ENCODE assay signal across 25 cellular contexts in genomic region chr1:163248064-163248463, GRCh38. TPM values are rescaled to one million over a fixed set of nuclear protein-coding genes. Genes with fewer than 3 reads are reported as not detected.
DNase-seq lines count a peak whose midpoint lies in the region; ATAC-seq and TF ChIP-seq lines count a peak whose summit lies in the region.
"Had no signal": no experiment of that assay in that cellular context is flagged by ENCODE, and none has a peak within 500 bp of the region (broad histone marks: within the 10 kb centered on the region; RNA-seq: fewer than 3 reads in every experiment).

No MANE protein-coding gene starts in this region.

- H2BK15ac ChIP-seq in mesendoderm (replicated peaks; ENCODE audit: low read depth), result no peak overlapping the region

- H4K8ac ChIP-seq in mesendoderm (ENCODE audit: low read depth, low read length), result no peak overlapping the region

- H3F3A ChIP-seq in SK-N-SH (replicated peaks; ENCODE audit: insufficient read depth), result no peaks in the 10 kb centered on the region

- no peak for ATAC-seq in thoracic aorta (ENCODE audit: insufficient number of reproducible peaks, low FRiP score, low read depth)
- ATAC-seq in HG02840 (IDR thresholded peaks at IDR 0.05; ENCODE audit: low FRiP score, unreplicated experiment), result no peak
- ATAC-seq in natural killer cell, result no peak
- ATAC-seq: HCT116 had no signal

- H3K27me3 ChIP-seq in SK-N-SH (ENCODE audit: insufficient read depth) (no peaks in the 10 kb centered on the region), mesendoderm (ENCODE audit: insufficient read depth, low read length, poor library complexity) (no peaks in the 10 kb centered on the region), thoracic aorta (replicated peaks; ENCODE audit: insufficient read depth) (no peaks in the 10 kb centered on the region)
- H3K27me3 ChIP-seq: SJSA1 had no signal

- no peak overlapping the region for H2BK120ac ChIP-seq in mesendoderm (ENCODE audit: low read depth, low read length)

- H3K27ac ChIP-seq in SK-N-SH (ENCODE audit: low read depth in 2 of 2, low read length in 1 of 2), result peak overlapping the region in 1 of 2 experiments; percentile 98; a peak in 2 of 4 replicates
- H3K27ac ChIP-seq in mesendoderm (ENCODE audit: low read depth, low read length), result no peak overlapping the region
- peak overlapping the region; percentile 90 to 95 for H3K27ac ChIP-seq in thoracic aorta
- H3K27ac ChIP-seq: PC-9, SJSA1 had no signal

- H3K4me3 ChIP-seq in SK-N-SH (ENCODE audit: low read depth in 2 of 2, low read length in 1 of 2) (no peak overlapping the region), mesendoderm (ENCODE audit: low read length) (no peak overlapping the region), thoracic aorta (no peak overlapping the region)
- H3K4me3 ChIP-seq: PC-9, SJSA1 had no signal

- no peaks in the 10 kb centered on the region for H3K79me1 ChIP-seq in mesendoderm (ENCODE audit: low read length)

- no peaks in the 10 kb centered on the region for H3K9me2 ChIP-seq in SK-N-SH

- no peaks in the 10 kb centered on the region for H3K79me2 ChIP-seq in SK-N-SH (ENCODE audit: insufficient read depth)
- no peaks in the 10 kb centered on the region for H3K79me2 ChIP-seq in mesendoderm (ENCODE audit: control insufficient read depth, insufficient read depth, low read length)

- H3K36me3 ChIP-seq in SK-N-SH (replicated peaks in 1 of 2; ENCODE audit: control insufficient read depth in 1 of 2, insufficient read depth in 2 of 2, low read length in 1 of 2), result no peaks in the 10 kb centered on the region
- no peaks in the 10 kb centered on the region for H3K36me3 ChIP-seq in mesendoderm (ENCODE audit: control insufficient read depth, insufficient read depth, low read length)
- no peaks in the 10 kb centered on the region for H3K36me3 ChIP-seq in thoracic aorta
- H3K36me3 ChIP-seq: SJSA1 had no signal

- H3K4me2 ChIP-seq in SK-N-SH (no peak overlapping the region), mesendoderm (ENCODE audit: low read length) (no peak overlapping the region)
- H3K4me2 ChIP-seq: PC-9 had no signal

- peak; percentile 99 for DNase-seq in NCI-H82 (lab: John Stamatoyannopoulos, UW)
- DNase-seq in SK-N-SH, result peak; percentile 81
- DNase-seq in mesendoderm, result peak; percentile 5
- no peak for DNase-seq in thoracic aorta (ENCODE audit: low spot score)
- DNase-seq in activated gamma-delta T cell treated with Interleukin-2 at 50 U/mL for 16 hours, result no peak
- DNase-seq in natural killer cell, result no peak
- DNase-seq: CD8-positive, alpha-beta memory T cell; DMS153; DND-41; NCI-H1092 treated with DMSO at 0.1 percent for 48 hours; NCI-H1436; NCI-H187; NCI-H2081 treated with DMSO at 0.1 percent for 48 hours; NCI-H524; NCI-H748 treated with DMSO at 0.1 percent for 48 hours; NK-92 treated with Interleukin-12 subunit alpha and Interleukin-12 subunit beta, amount 100 ng/mL, for 24 hours; PC-9; Right ventricle myocardium superior; RPMI8226 had no signal

- no peak overlapping the region for H2AK5ac ChIP-seq in mesendoderm (ENCODE audit: low read length)

- H3K9me3 ChIP-seq in SK-N-SH, result no peaks in the 10 kb centered on the region
- H3K9me3 ChIP-seq in thoracic aorta, result no peaks in the 10 kb centered on the region
- H3K9me3 ChIP-seq: SJSA1 had no signal

- no peaks in the 10 kb centered on the region for H3K27me3 Mint-ChIP-seq in natural killer cell (ENCODE audit: low read depth in 2 of 2)
- H3K27me3 Mint-ChIP-seq: B cell; CD8-positive, alpha-beta memory T cell had no signal

- H3K23ac ChIP-seq in mesendoderm (ENCODE audit: low read length), result no peak overlapping the region

- no peak overlapping the region for H4K5ac ChIP-seq in mesendoderm (ENCODE audit: low read length)

- intact Hi-C loops in natural killer cell (cut with micrococcal nuclease), result no loop called here

- no peak overlapping the region for H3K18ac ChIP-seq in mesendoderm (ENCODE audit: low read length)

- no peak overlapping the region for H2BK5ac ChIP-seq in mesendoderm (ENCODE audit: low read length)

- no peaks in the 10 kb centered on the region for H3K4me1 Mint-ChIP-seq in natural killer cell
- H3K4me1 Mint-ChIP-seq: B cell; CD14-positive monocyte; CD8-positive, alpha-beta memory T cell had no signal

- H2AFZ ChIP-seq in SK-N-SH (ENCODE audit: low read depth), result no peak overlapping the region
- H2AFZ ChIP-seq: PC-9 had no signal

- H3K4ac ChIP-seq in mesendoderm (ENCODE audit: low read depth, low read length), result no peak overlapping the region

- TF ChIP-seq RAD21 in SK-N-SH (IDR thresholded peaks at IDR 0.05; ENCODE audit: low read length), result no peak; the same call in 1 of the 2 replicates

- TF ChIP-seq CTCF in SK-N-SH (IDR thresholded peaks at IDR 0.05) (no peak), thoracic aorta (IDR thresholded peaks at IDR 0.05) (no peak), natural killer cell (IDR thresholded peaks at IDR 0.05) (no peak)

- no peak overlapping the region for H3K4me3 Mint-ChIP-seq in natural killer cell
- H3K4me3 Mint-ChIP-seq: B cell; CD14-positive monocyte; CD8-positive, alpha-beta memory T cell had no signal

- TF ChIP-seq EP300 in SK-N-SH (IDR thresholded peaks at IDR 0.05; ENCODE audit: borderline replicate concordance in 1 of 2, low read depth in 1 of 2, low read length in 1 of 2), result peak in 1 of 2 experiments; percentile 99; a peak in 2 of 4 replicates

- no peak overlapping the region for H3K56ac ChIP-seq in mesendoderm (ENCODE audit: low read length)

- peaks cover 0 to 14% of the 10 kb centered on the region in 2 experiments; a peak in 3 of 4 replicates for H3K4me1 ChIP-seq in SK-N-SH (ENCODE audit: control insufficient read depth in 1 of 2, insufficient read depth in 2 of 2, low read depth in 1 of 2, low read length in 1 of 2)
- no peaks in the 10 kb centered on the region for H3K4me1 ChIP-seq in mesendoderm (ENCODE audit: control insufficient read depth, low read depth, low read length)
- H3K4me1 ChIP-seq in thoracic aorta (ENCODE audit: control insufficient read depth in 1 of 2, low read depth in 2 of 2), result peaks cover 28 to 51% of the 10 kb centered on the region in 2 donors
- H3K4me1 ChIP-seq: SJSA1 had no signal

- no peaks in the 10 kb centered on the region for H4K20me1 ChIP-seq in SK-N-SH (ENCODE audit: insufficient read depth)

- POLR2A ChIA-PET in SK-N-SH (lab: Yijun Ruan, JAX), result interaction anchor here (0.7 to 2.7 kb wide), 7 partner anchors 45 to 366 kb away, joined by 3 to 19 read pairs (median 4); partner anchors contain the start of genes RGS4 and RGS5

- CTCF ChIA-PET in SK-N-SH (lab: Yijun Ruan, JAX), result interaction anchor here (1.0 to 2.7 kb wide), 6 partner anchors 46 to 394 kb away, joined by 3 to 14 read pairs (median 4); partner anchors contain the start of gene RGS5

- H3K9me3 Mint-ChIP-seq in natural killer cell, result no peaks in the 10 kb centered on the region

- no peak overlapping the region for H3K27ac Mint-ChIP-seq in natural killer cell
- H3K27ac Mint-ChIP-seq: B cell; CD14-positive monocyte; CD8-positive, alpha-beta memory T cell had no signal

- no peak overlapping the region for H3K9ac ChIP-seq in SK-N-SH
- H3K9ac ChIP-seq in mesendoderm (ENCODE audit: low read length), result no peak overlapping the region

- no peaks in the 10 kb centered on the region for H3K36me3 Mint-ChIP-seq in natural killer cell
- H3K36me3 Mint-ChIP-seq: CD14-positive monocyte had no signal

TF ChIP-seq in SK-N-SH, 30 proteins besides CTCF, POLR2A, EP300 and RAD21 (continues in another document):
- peak; percentile 77 for TF ChIP-seq CHD2 (IDR thresholded peaks at IDR 0.05; ENCODE audit: low read length, partially characterized antibody)
- no peak for TF ChIP-seq REST (IDR thresholded peaks at IDR 0.05; ENCODE audit: low read depth, low read length)
- no peak for TF ChIP-seq TAF1 (IDR thresholded peaks at IDR 0.05; ENCODE audit: borderline replicate concordance, low read depth, low read length)
- TF ChIP-seq GATA2 (CRISPR knock-in tag; IDR thresholded peaks at IDR 0.05), result peak; percentile 90
- TF ChIP-seq JUND (IDR thresholded peaks at IDR 0.05), result no peak
- TF ChIP-seq SIN3A (IDR thresholded peaks at IDR 0.05; ENCODE audit: borderline replicate concordance, low read depth, low read length), result no peak
- peak; percentile 94 for TF ChIP-seq FOXJ3 (CRISPR knock-in tag; IDR thresholded peaks at IDR 0.05)
- TF ChIP-seq YY1 (IDR thresholded peaks at IDR 0.05; ENCODE audit: low read depth), result no peak
- peak; percentile 92 for TF ChIP-seq RCOR1 (IDR thresholded peaks at IDR 0.05; ENCODE audit: low read length)
- TF ChIP-seq POLR2AphosphoS5 (IDR thresholded peaks at IDR 0.05; ENCODE audit: low read depth, low read length), result 0 out of 2 replicates have a peak, but pooled peaks have one; percentile 30
- no peak; the same call in 1 of the 2 replicates for TF ChIP-seq MXI1 (IDR thresholded peaks at IDR 0.05; ENCODE audit: low read depth, low read length)
- no peak for TF ChIP-seq EZH2phosphoT487 (IDR thresholded peaks at IDR 0.05; ENCODE audit: borderline replicate concordance, low read depth)

RNA-seq across cellular contexts. Expression of gene RGS5, which starts 45.3 kb away (rescaled TPM):
- polyA plus RNA-seq in SK-N-SH (2012; rRNA removed), result 260 and 290 TPM in 2 replicates
- polyA plus RNA-seq in SK-N-SH (2012; cell fraction: cytosol; rRNA removed), result 353 and 366 TPM in 2 replicates
- 151 and 170 TPM in 2 replicates for polyA plus RNA-seq in SK-N-SH (2012; cell fraction: nucleus; rRNA removed)
- polyA plus RNA-seq in mesendoderm (2013, experiment 1 of 2), result 82.0 TPM
- polyA plus RNA-seq in mesendoderm (2013, experiment 2 of 2), result 76.3 TPM
- total RNA-seq in thoracic aorta, result 1,000 to 10,000 TPM; 1,210 to 1,385 TPM
- under 1 TPM; 0.12 to 0.30 (median 0.14) TPM for total RNA-seq in natural killer cell
- total RNA-seq: HT-29 had no signal
- polyA plus RNA-seq: CD14-positive monocyte had no signal

Comparison
In these comparisons a context has a peak if more than half of its experiments do, and no peak if none do; other contexts are left out.
1. DNase-seq: peak in NCI-H82 (single experiment), SK-N-SH (single experiment) and mesendoderm (single experiment); none in thoracic aorta (single experiment), activated gamma-delta T cell treated with Interleukin-2 at 50 U/mL for 16 hours (single experiment) and natural killer cell (single experiment).
2. RNA of gene RGS5, which starts 45.3 kb away (total RNA-seq): 1,210 to 1,385 TPM in thoracic aorta; 0.12 to 0.30 TPM in natural killer cell; every median in the first group is over 100 times any median in the second.